Comparison of ENCODE assay signal across 11 cellular contexts in genomic region chr6:165571721-165572132, GRCh38.
DNase-seq lines count a peak whose midpoint lies in the region; ATAC-seq and TF ChIP-seq lines count a peak whose summit lies in the region.
"Had no signal": no experiment of that assay in that cellular context is flagged by ENCODE, and none has a peak within 500 bp of the region (broad histone marks: within the 10 kb centered on the region; RNA-seq: fewer than 3 reads in every experiment).

No MANE protein-coding gene starts in this region.

- H3K4me1 ChIP-seq in BLaER1 (peaks cover 19% of the 10 kb centered on the region), GM23338 (ENCODE audit: insufficient read depth) (no peaks in the 10 kb centered on the region)
- H3K4me1 ChIP-seq in naive thymus-derived CD4-positive, alpha-beta T cell (ENCODE audit: control insufficient read depth in 2 of 2, insufficient read depth in 2 of 2, low read length in 2 of 2) = no peaks in the 10 kb centered on the region

- no peak overlapping the region for H3K27ac Mint-ChIP-seq in activated T-helper 1 cell treated with anti-CD3 and anti-CD28 coated beads, Interleukin-12 subunit alpha, Interleukin-12 subunit beta, Interleukin-2, Interleukin-4 antibody, amounts not matched to agents 30 ng/mL and 10 ng/mL and 1 ng/mL, durations not matched to agents 14 hours and 24 hours and 36 hours
- no peak overlapping the region for H3K27ac Mint-ChIP-seq in naive thymus-derived CD4-positive, alpha-beta T cell
- no peak overlapping the region for H3K27ac Mint-ChIP-seq in GM23338

- in situ Hi-C loops in astrocyte of the spinal cord (cut with HindIII; ENCODE audit: low sequenced_read_pairs) = no loop called here

- H4K20me1 ChIP-seq in BLaER1 (no peaks in the 10 kb centered on the region), GM23338 (replicated peaks; ENCODE audit: insufficient read depth) (no peaks in the 10 kb centered on the region)

- CTCF ChIA-PET in naive thymus-derived CD4-positive, alpha-beta T cell (lab: Charles Lee) = no interaction called here

- H3K4me3 ChIP-seq in BLaER1 = no peak overlapping the region
- no peak overlapping the region for H3K4me3 ChIP-seq in astrocyte of the spinal cord (ENCODE audit: low read depth, low read length)
- no peak overlapping the region for H3K4me3 ChIP-seq in naive thymus-derived CD4-positive, alpha-beta T cell (ENCODE audit: low read length)
- H3K4me3 ChIP-seq in GM23338 = no peak overlapping the region
- H3K4me3 ChIP-seq: testis had no signal

- no peak overlapping the region for H3K9ac ChIP-seq in BLaER1

- H3K27me3 ChIP-seq in BLaER1 (no peaks in the 10 kb centered on the region), GM23338 (ENCODE audit: insufficient read depth) (no peaks in the 10 kb centered on the region)
- H3K27me3 ChIP-seq in naive thymus-derived CD4-positive, alpha-beta T cell (ENCODE audit: control insufficient read depth in 2 of 2, insufficient read depth in 2 of 2, low read length in 2 of 2) = no peaks in the 10 kb centered on the region
- H3K27me3 ChIP-seq: testis had no signal

- H3K36me3 Mint-ChIP-seq in activated T-helper 1 cell treated with anti-CD3 and anti-CD28 coated beads, Interleukin-12 subunit alpha, Interleukin-12 subunit beta, Interleukin-2, Interleukin-4 antibody, amounts not matched to agents 30 ng/mL and 10 ng/mL and 1 ng/mL, durations not matched to agents 14 hours and 24 hours and 36 hours (ENCODE audit: low read depth) = no peaks in the 10 kb centered on the region
- H3K36me3 Mint-ChIP-seq in naive thymus-derived CD4-positive, alpha-beta T cell = no peaks in the 10 kb centered on the region
- no peaks in the 10 kb centered on the region for H3K36me3 Mint-ChIP-seq in GM23338 (ENCODE audit: low read depth)

- no peaks in the 10 kb centered on the region for H3K27me3 Mint-ChIP-seq in activated T-helper 1 cell treated with anti-CD3 and anti-CD28 coated beads, Interleukin-12 subunit alpha, Interleukin-12 subunit beta, Interleukin-2, Interleukin-4 antibody, amounts not matched to agents 30 ng/mL and 10 ng/mL and 1 ng/mL, durations not matched to agents 14 hours and 24 hours and 36 hours (ENCODE audit: insufficient read depth)
- H3K27me3 Mint-ChIP-seq in naive thymus-derived CD4-positive, alpha-beta T cell = no peaks in the 10 kb centered on the region
- H3K27me3 Mint-ChIP-seq in GM23338 (ENCODE audit: insufficient read depth, low read depth, poor library complexity) = no peaks in the 10 kb centered on the region

- ATAC-seq in GM19452 (IDR thresholded peaks at IDR 0.05; ENCODE audit: unreplicated experiment) (peak; percentile 77), HG03025 (IDR thresholded peaks at IDR 0.05; ENCODE audit: low FRiP score, unreplicated experiment) (peak; percentile 61), GM23338 (no peak)
- ATAC-seq in naive thymus-derived CD4-positive, alpha-beta T cell = no peak

- no peak overlapping the region for H2AFZ ChIP-seq in GM23338

- H3K4me2 ChIP-seq in BLaER1 (peak overlapping the region; percentile 64), GM23338 (no peak overlapping the region)

- no peak overlapping the region for H3K4me3 Mint-ChIP-seq in activated T-helper 1 cell treated with anti-CD3 and anti-CD28 coated beads, Interleukin-12 subunit alpha, Interleukin-12 subunit beta, Interleukin-2, Interleukin-4 antibody, amounts not matched to agents 30 ng/mL and 10 ng/mL and 1 ng/mL, durations not matched to agents 14 hours and 24 hours and 36 hours
- no peak overlapping the region for H3K4me3 Mint-ChIP-seq in naive thymus-derived CD4-positive, alpha-beta T cell
- no peak overlapping the region for H3K4me3 Mint-ChIP-seq in GM23338

- DNase-seq in astrocyte of the spinal cord (ENCODE audit: low read depth, low spot score) (peak; percentile 38), GM23338 (ENCODE audit: low spot score) (no peak)
- no peak for DNase-seq in activated T-helper 1 cell treated with anti-CD3 and anti-CD28 coated beads, Interleukin-12 subunit alpha, Interleukin-12 subunit beta, Interleukin-2, Interleukin-4 antibody, amounts not matched to agents 30 ng/mL and 10 ng/mL and 1 ng/mL, durations not matched to agents 14 hours and 24 hours and 36 hours (ENCODE audit: low spot score)
- no peak for DNase-seq in naive thymus-derived CD4-positive, alpha-beta T cell
- no peak for DNase-seq in activated CD4-positive, alpha-beta T cell treated with anti-CD3 and anti-CD28 coated beads for 4 hours
- DNase-seq: activated CD4-positive, CD25-positive, alpha-beta regulatory T cell; mammary epithelial cell; testis had no signal

- TF ChIP-seq CTCF in astrocyte of the spinal cord (IDR thresholded peaks at IDR 0.05; ENCODE audit: low read depth, low read length) = no peak
- no peak for TF ChIP-seq CTCF in GM23338 (conservative IDR thresholded peaks at IDR 0.05; ENCODE audit: low read depth in 2 of 2)

- intact Hi-C loops in activated T-helper 1 cell treated with anti-CD3 and anti-CD28 coated beads, Interleukin-12 subunit alpha, Interleukin-12 subunit beta, Interleukin-2, Interleukin-4 antibody, amounts not matched to agents 30 ng/mL and 10 ng/mL and 1 ng/mL, durations not matched to agents 14 hours and 24 hours and 36 hours (cut with micrococcal nuclease) = no loop called here
- intact Hi-C loops in naive thymus-derived CD4-positive, alpha-beta T cell (cut with micrococcal nuclease) = no loop called here

- H3K9me3 ChIP-seq in BLaER1 = no peaks in the 10 kb centered on the region
- no peaks in the 10 kb centered on the region for H3K9me3 ChIP-seq in naive thymus-derived CD4-positive, alpha-beta T cell (ENCODE audit: control insufficient read depth in 2 of 3, low read length in 3 of 3)
- H3K9me3 ChIP-seq: testis had no signal

- H3K27ac ChIP-seq in BLaER1 (no peak overlapping the region), GM23338 (ENCODE audit: low read depth) (no peak overlapping the region)
- H3K27ac ChIP-seq in naive thymus-derived CD4-positive, alpha-beta T cell (ENCODE audit: low read depth, low read length) = no peak overlapping the region
- H3K27ac ChIP-seq: testis had no signal

- POLR2A ChIA-PET in naive thymus-derived CD4-positive, alpha-beta T cell (lab: Charles Lee) = no interaction called here

- no peaks in the 10 kb centered on the region for H3K4me1 Mint-ChIP-seq in activated T-helper 1 cell treated with anti-CD3 and anti-CD28 coated beads, Interleukin-12 subunit alpha, Interleukin-12 subunit beta, Interleukin-2, Interleukin-4 antibody, amounts not matched to agents 30 ng/mL and 10 ng/mL and 1 ng/mL, durations not matched to agents 14 hours and 24 hours and 36 hours (ENCODE audit: low read depth)
- H3K4me1 Mint-ChIP-seq in naive thymus-derived CD4-positive, alpha-beta T cell = no peaks in the 10 kb centered on the region
- peaks cover 2% of the 10 kb centered on the region; the same call in 2 of the 3 replicates for H3K4me1 Mint-ChIP-seq in GM23338

- H3K9me3 Mint-ChIP-seq in activated T-helper 1 cell treated with anti-CD3 and anti-CD28 coated beads, Interleukin-12 subunit alpha, Interleukin-12 subunit beta, Interleukin-2, Interleukin-4 antibody, amounts not matched to agents 30 ng/mL and 10 ng/mL and 1 ng/mL, durations not matched to agents 14 hours and 24 hours and 36 hours = no peaks in the 10 kb centered on the region
- H3K9me3 Mint-ChIP-seq in naive thymus-derived CD4-positive, alpha-beta T cell = no peaks in the 10 kb centered on the region
- H3K9me3 Mint-ChIP-seq in GM23338 = no peaks in the 10 kb centered on the region; the same call in 2 of the 3 replicates

- H3K36me3 ChIP-seq in BLaER1 (no peaks in the 10 kb centered on the region), GM23338 (ENCODE audit: insufficient read depth) (no peaks in the 10 kb centered on the region)
- H3K36me3 ChIP-seq in naive thymus-derived CD4-positive, alpha-beta T cell (ENCODE audit: control insufficient read depth in 2 of 3, insufficient read depth in 3 of 3, low read length in 3 of 3) = no peaks in the 10 kb centered on the region

- H3F3A ChIP-seq in GM23338 (replicated peaks; ENCODE audit: low read depth) = no peaks in the 10 kb centered on the region

- H3K79me2 ChIP-seq in GM23338 (replicated peaks; ENCODE audit: insufficient read depth) = no peaks in the 10 kb centered on the region

- H3K9me2 ChIP-seq in GM23338 (ENCODE audit: insufficient read depth) = no peaks in the 10 kb centered on the region; the same call in 1 of the 2 replicates

TF ChIP-seq in GM23338, 12 proteins besides CTCF, POLR2A, EP300 and RAD21:
- no peak for TF ChIP-seq EZH2phosphoT487 (IDR thresholded peaks at IDR 0.05; ENCODE audit: unreplicated experiment)
- no peak for TF ChIP-seq JUNB (IDR thresholded peaks at IDR 0.05; ENCODE audit: unreplicated experiment)
- TF ChIP-seq ZNF331 (CRISPR knock-in tag; IDR thresholded peaks at IDR 0.05; ENCODE audit: low read depth) = no peak
- no peak for TF ChIP-seq ZNF114 (CRISPR knock-in tag; IDR thresholded peaks at IDR 0.05)
- TF ChIP-seq EZH2 (IDR thresholded peaks at IDR 0.05; ENCODE audit: low read depth, unreplicated experiment) = no peak

Comparison
In these comparisons a context has a peak if more than half of its experiments do, and no peak if none do; other contexts are left out.
1. ATAC-seq: peak in GM19452 (single experiment) and HG03025 (single experiment); none in naive thymus-derived CD4-positive, alpha-beta T cell (single experiment) and GM23338 (single experiment).